In the genomic region with DNA sequence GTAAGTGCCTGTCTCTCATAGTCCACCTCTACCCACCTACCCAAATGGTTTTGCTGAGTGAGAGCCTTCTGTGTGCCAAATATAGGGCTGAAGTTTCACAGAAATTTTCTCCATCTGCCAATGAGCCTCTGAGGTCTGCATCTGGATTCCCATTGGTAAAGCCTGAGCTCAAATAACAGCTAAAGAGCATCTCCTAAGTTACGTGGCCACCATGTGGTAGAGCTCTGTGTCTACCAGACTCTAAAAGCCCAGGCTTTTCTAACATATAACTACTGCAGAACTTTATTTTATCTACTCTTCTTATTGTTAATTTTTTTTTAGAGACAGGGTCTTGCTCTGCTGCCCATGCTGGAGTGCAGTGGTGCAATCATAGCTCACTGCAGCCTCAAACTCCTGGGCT, we compare ENCODE assay signal across 11 cellular contexts. TPM values are rescaled to one million over a fixed set of nuclear protein-coding genes. Genes with fewer than 3 reads are reported as not detected.
A peak's percentile ranks its signal among the peaks of the same experiment; 100 is the strongest.
DNase-seq lines count a peak whose midpoint lies in the region; ATAC-seq, FAIRE-seq and TF ChIP-seq lines count a peak whose summit lies in the region.
"Had no signal": no experiment of that assay in that cellular context is flagged by ENCODE, and none has a peak within 500 bp of the region (broad histone marks: within the 10 kb centered on the region; RNA-seq: fewer than 3 reads in every experiment).

No MANE protein-coding gene starts in this region.

- no peaks in the 10 kb centered on the region for H3K36me3 ChIP-seq in HCT116 (ENCODE audit: control insufficient read depth in 1 of 2, insufficient read depth in 2 of 2, low read length in 2 of 2)
- H3K36me3 ChIP-seq: stomach had no signal

- in situ Hi-C loops in Caki2 (cut with HindIII; ENCODE audit: low pct_unique_long_range_greater_than_20kb, low sequenced_read_pairs), result no loop called here

- intact Hi-C loops in HCT116 (cut with micrococcal nuclease), result loop anchor here (2.0 kb wide), 1 partner anchor 40 kb away; no protein-coding TSS in a partner anchor

- TF ChIP-seq RAD21 in HCT116 (IDR thresholded peaks at IDR 0.05; ENCODE audit: low read depth), result peak; percentile 70

- H3K9ac ChIP-seq in HCT116 (ENCODE audit: low read length), result no peak overlapping the region

- H4K20me1 ChIP-seq in HCT116 (ENCODE audit: insufficient read depth), result no peaks in the 10 kb centered on the region

- H3K27ac Mint-ChIP-seq in immature natural killer cell, result no peak overlapping the region
- H3K27ac Mint-ChIP-seq: activated naive CD4-positive, alpha-beta T cell treated with anti-CD3 and anti-CD28 coated beads for 36 hours had no signal

- H3K36me3 Mint-ChIP-seq in immature natural killer cell, result peaks cover 0 to 8% (median 5%) of the 10 kb centered on the region in 3 donors

- H3K4me1 ChIP-seq in HCT116 (ENCODE audit: control insufficient read depth in 1 of 2, insufficient read depth in 2 of 2, low read length in 2 of 2), result no peaks in the 10 kb centered on the region
- H3K4me1 ChIP-seq: stomach had no signal

- TF ChIP-seq CTCF in HCT116 (IDR thresholded peaks at IDR 0.05 in 2 of 3, conservative IDR thresholded peaks at IDR 0.05 in 1 of 3; ENCODE audit: borderline replicate concordance in 1 of 3, insufficient read depth in 1 of 3, low read depth in 2 of 3, low read length in 2 of 3) (peak in 2 of 3 experiments; percentile 36 to 41; a peak in 3 of 6 replicates), foreskin fibroblast (IDR thresholded peaks at IDR 0.05; ENCODE audit: low read depth, low read length) (peak; percentile 19), D721Med (IDR thresholded peaks at IDR 0.05; ENCODE audit: insufficient read depth, missing control alignments) (no peak)

- H3K9me3 Mint-ChIP-seq in immature natural killer cell, result no peaks in the 10 kb centered on the region
- H3K9me3 Mint-ChIP-seq: activated naive CD4-positive, alpha-beta T cell treated with anti-CD3 and anti-CD28 coated beads for 36 hours had no signal

- ATAC-seq in HCT116, result peak; percentile 84

- no peaks in the 10 kb centered on the region for H3K9me3 ChIP-seq in HCT116 (ENCODE audit: control insufficient read depth in 1 of 2, insufficient read depth in 1 of 2, low read depth in 1 of 2, low read length in 2 of 2)
- H3K9me3 ChIP-seq: stomach had no signal

- H3K27me3 ChIP-seq in HCT116 (ENCODE audit: insufficient read depth, low read length), result no peaks in the 10 kb centered on the region

- H3K27me3 Mint-ChIP-seq in immature natural killer cell (ENCODE audit: low read depth in 3 of 3), result peaks cover 0 to 4% (median 0%) of the 10 kb centered on the region in 3 donors

- H3K79me2 ChIP-seq in HCT116 (ENCODE audit: insufficient read depth, low read length), result no peaks in the 10 kb centered on the region

- H3K27ac ChIP-seq in HCT116 (ENCODE audit: low read depth, low read length), result no peak overlapping the region
- H3K27ac ChIP-seq: stomach had no signal

- no peaks in the 10 kb centered on the region for H3K9me2 ChIP-seq in HCT116 (ENCODE audit: insufficient read depth)

- FAIRE-seq in D721Med (lab: Jason Lieb, UNC), result no peak

- no peak overlapping the region for H3K4me3 Mint-ChIP-seq in immature natural killer cell
- H3K4me3 Mint-ChIP-seq: activated naive CD4-positive, alpha-beta T cell treated with anti-CD3 and anti-CD28 coated beads for 36 hours had no signal

- DNase-seq in Caki2 (ENCODE audit: low read depth) (peak; percentile 3), HCT116 (ENCODE audit: low read depth, low spot score) (peak; percentile 29), OCI-M1 (lab: John Stamatoyannopoulos, UW) (peak; percentile 7), foreskin fibroblast (peak in 1 of 2 donors; percentile 34), D721Med (ENCODE audit: insufficient read length, low spot score) (no peak), immature natural killer cell (no peak), KG1 (lab: John Stamatoyannopoulos, UW) (no peak), LoVo (ENCODE audit: low spot score) (no peak)
- DNase-seq: activated naive CD4-positive, alpha-beta T cell treated with anti-CD3 and anti-CD28 coated beads for 36 hours; stomach had no signal

- H2AFZ ChIP-seq in HCT116 (ENCODE audit: low read depth, low read length, poor library complexity, severe bottlenecking), result no peak overlapping the region

- no peaks in the 10 kb centered on the region for H3K4me1 Mint-ChIP-seq in immature natural killer cell

- POLR2A ChIA-PET in HCT116 (lab: Charles Lee), result no interaction called here

- no peak for TF ChIP-seq POLR2A in HCT116 (IDR thresholded peaks at IDR 0.05; ENCODE audit: borderline replicate concordance, extremely low read depth, insufficient read depth, insufficient read length)

- H3K4me2 ChIP-seq in HCT116 (ENCODE audit: low read length), result no peak overlapping the region

- H3K4me3 ChIP-seq in HCT116 (replicated peaks in 1 of 2; ENCODE audit: low read depth in 1 of 2, low read length in 2 of 2) (no peak overlapping the region), foreskin fibroblast (ENCODE audit: low read depth in 1 of 2, low read length in 2 of 2) (no peak overlapping the region)
- H3K4me3 ChIP-seq: stomach had no signal

- RAD21 ChIA-PET in HCT116 (lab: Charles Lee; ENCODE audit: low non-redundant PET in 1 of 2, low total read pairs in 2 of 2, uncharacterized antibody in 2 of 2, unreplicated experiment in 2 of 2), result interaction anchor here (0.8 to 1.1 kb wide), 2 partner anchors 41 kb away, joined by 3 to 4 read pairs; no protein-coding TSS in a partner anchor

- CTCF ChIA-PET in HCT116 (lab: Charles Lee), result interaction anchor here (0.9 to 1.4 kb wide), 6 partner anchors 39 to 384 kb away, joined by 3 to 10 read pairs (median 4); no protein-coding TSS in a partner anchor

- no TSS peak for BruUV-seq in HCT116 (replicated peaks; lab: Mats Ljungman, UMichigan)

TF ChIP-seq in HCT116, 20 proteins besides CTCF, POLR2A, EP300 and RAD21:
- TF ChIP-seq SIN3A (IDR thresholded peaks at IDR 0.05; ENCODE audit: low read depth), result no peak
- TF ChIP-seq POLR2AphosphoS5 (IDR thresholded peaks at IDR 0.05; ENCODE audit: low read depth, low read length), result no peak
- TF ChIP-seq SRF (IDR thresholded peaks at IDR 0.05; ENCODE audit: low read depth), result no peak
- TF ChIP-seq CEBPB (IDR thresholded peaks at IDR 0.05; ENCODE audit: low read depth), result no peak
- TF ChIP-seq EZH2phosphoT487 (IDR thresholded peaks at IDR 0.05; ENCODE audit: borderline replicate concordance), result no peak

RNA-seq across cellular contexts. Expression of a gene that starts 16.0 kb away (rescaled TPM):
- total RNA-seq in Caki2 (2014; rRNA removed; shearing (Covaris generic); ENCODE audit: low replicate concordance), result 1.1 TPM in 1 of 2 replicates, not detected in the other
- 3.0 TPM for total RNA-seq in HCT116 (2021; ENCODE audit: unreplicated experiment)
- polyA plus RNA-seq in HCT116 (2012), result 1.5 and 2.2 TPM in 2 replicates
- polyA plus RNA-seq in immature natural killer cell, result 1 to 10 TPM in 2 of 3 donors, not detected in 1; 2.1 to 2.4 TPM
- total RNA-seq: stomach had no signal

RNA-seq across cellular contexts. Expression of a gene that starts 16.7 kb away (rescaled TPM):
- 0.14 and 0.20 TPM in 2 replicates for total RNA-seq in Caki2 (2014; rRNA removed; shearing (Covaris generic); ENCODE audit: low replicate concordance)
- total RNA-seq in HCT116 (2021; ENCODE audit: unreplicated experiment), result 0.27 TPM
- polyA plus RNA-seq in HCT116 (2012), result 0.02 and 0.03 TPM in 2 replicates
- under 1 TPM in 1 of 3 donors, not detected in 2; 0.07 TPM for polyA plus RNA-seq in immature natural killer cell
- total RNA-seq: pulmonary artery endothelial cell, stomach had no signal
- polyA plus RNA-seq: stomach had no signal

RNA-seq across cellular contexts. Expression of a gene that starts 37.0 kb away (rescaled TPM):
- total RNA-seq in Caki2 (2014; rRNA removed; shearing (Covaris generic); ENCODE audit: low replicate concordance), result not detected in 2 replicates
- total RNA-seq in HCT116 (2021; ENCODE audit: unreplicated experiment), result 1.8 TPM
- polyA plus RNA-seq in HCT116 (2012), result 0.40 and 0.90 TPM in 2 replicates
- under 1 TPM in 2 of 3 donors, not detected in 1; 0.21 to 0.34 TPM for polyA plus RNA-seq in immature natural killer cell

Comparison
In these comparisons a context has a peak if more than half of its experiments do, and no peak if none do; other contexts are left out.
1. DNase-seq: peak in Caki2 (single experiment), HCT116 (single experiment) and OCI-M1 (single experiment); none in D721Med (single experiment), immature natural killer cell (0 of 3), KG1 (single experiment) and LoVo (single experiment).